15 cellular contexts compared by ENCODE assay signal in the genomic region with DNA sequence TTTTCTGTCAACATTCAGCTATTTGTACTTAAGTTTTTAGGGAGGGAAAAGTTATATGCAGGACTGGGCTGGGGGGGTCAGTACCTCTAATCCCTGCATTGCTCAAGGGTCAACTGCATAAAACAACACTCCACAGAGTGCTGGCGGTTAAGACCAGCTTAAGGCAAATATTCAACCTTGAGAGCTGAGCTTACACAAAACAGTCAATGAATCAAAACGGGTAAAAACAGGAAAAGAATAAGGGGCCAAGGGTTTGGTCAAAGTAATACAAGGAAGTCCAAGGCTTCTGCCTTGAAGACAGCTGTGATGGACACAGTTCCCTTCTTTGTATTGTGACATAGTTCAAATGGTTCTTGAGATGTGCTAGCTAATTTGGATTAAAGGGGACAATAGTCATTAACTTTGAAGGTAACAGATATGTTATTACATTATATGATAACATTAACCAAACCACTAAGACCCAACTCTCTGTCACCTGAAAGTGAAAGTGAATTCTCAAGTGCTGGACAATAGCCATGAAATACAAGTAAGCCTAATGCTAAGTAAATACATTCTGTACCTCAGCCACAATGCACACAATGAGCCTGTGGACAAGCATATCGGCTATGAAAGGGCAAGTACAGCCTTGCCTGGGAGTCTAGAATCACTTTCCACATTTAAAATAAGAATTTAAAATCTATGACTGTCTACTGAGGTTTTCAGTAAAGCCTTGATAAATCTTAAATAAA.
DNase-seq lines count a peak whose midpoint lies in the region; ATAC-seq and TF ChIP-seq lines count a peak whose summit lies in the region.
"Had no signal": no experiment of that assay in that cellular context is flagged by ENCODE, and none has a peak within 500 bp of the region (broad histone marks: within the 10 kb centered on the region; RNA-seq: fewer than 3 reads in every experiment).

No MANE protein-coding gene starts in this region.

- no peak overlapping the region for H3K9ac ChIP-seq in SK-N-SH

- no peaks in the 10 kb centered on the region for H3K9me2 ChIP-seq in SK-N-SH
- H3K9me2 ChIP-seq in GM23338 (ENCODE audit: insufficient read depth) = no peaks in the 10 kb centered on the region

- TF ChIP-seq RAD21 in SK-N-SH (IDR thresholded peaks at IDR 0.05; ENCODE audit: low read length) = no peak

- peaks cover 24% of the 10 kb centered on the region for H3K4me1 Mint-ChIP-seq in GM23338
- no peaks in the 10 kb centered on the region for H3K4me1 Mint-ChIP-seq in stimulated activated naive B cell treated with anti-CD40 and anti-IgM and Interleukin-4, amounts not matched to agents 10 μg/mL and 1 μg/mL and 100 μg/mL, for 72 hours

- no peaks in the 10 kb centered on the region for H3K36me3 ChIP-seq in SK-N-SH (replicated peaks in 1 of 2; ENCODE audit: control insufficient read depth in 1 of 2, insufficient read depth in 2 of 2, low read length in 1 of 2)
- H3K36me3 ChIP-seq in thyroid gland = no peaks in the 10 kb centered on the region
- H3K36me3 ChIP-seq in GM23338 (ENCODE audit: insufficient read depth) = no peaks in the 10 kb centered on the region
- H3K36me3 ChIP-seq: cardiac muscle cell, gastrocnemius medialis had no signal

- H4K20me1 ChIP-seq in SK-N-SH (ENCODE audit: insufficient read depth) (no peaks in the 10 kb centered on the region), GM23338 (replicated peaks; ENCODE audit: insufficient read depth) (no peaks in the 10 kb centered on the region)

- TF ChIP-seq EP300 in SK-N-SH (IDR thresholded peaks at IDR 0.05; ENCODE audit: borderline replicate concordance in 1 of 2, low read depth in 1 of 2, low read length in 1 of 2) = no peak

- H3K4me3 Mint-ChIP-seq in GM23338 = no peak overlapping the region
- no peak overlapping the region for H3K4me3 Mint-ChIP-seq in stimulated activated naive B cell treated with anti-CD40 and anti-IgM and Interleukin-4, amounts not matched to agents 10 μg/mL and 1 μg/mL and 100 μg/mL, for 72 hours

- peaks cover 13% of the 10 kb centered on the region for H3K36me3 Mint-ChIP-seq in GM23338 (ENCODE audit: low read depth)
- no peaks in the 10 kb centered on the region for H3K36me3 Mint-ChIP-seq in stimulated activated naive B cell treated with anti-CD40 and anti-IgM and Interleukin-4, amounts not matched to agents 10 μg/mL and 1 μg/mL and 100 μg/mL, for 72 hours

- ATAC-seq in SK-N-SH treated with all-trans-retinoic acid at 6 μM for 48 hours (no peak), GM23338 (no peak), GM21576 (IDR thresholded peaks at IDR 0.05; ENCODE audit: unreplicated experiment) (no peak)
- no peak for ATAC-seq in stimulated activated naive B cell treated with anti-CD40 and anti-IgM and Interleukin-4, amounts not matched to agents 10 μg/mL and 1 μg/mL and 100 μg/mL, for 72 hours (replicated peaks)
- ATAC-seq: gastrocnemius medialis had no signal

- intact Hi-C loops in thyroid gland (cut with DNase I) = no loop called here

- H3K27me3 ChIP-seq in SK-N-SH (ENCODE audit: insufficient read depth) (no peaks in the 10 kb centered on the region), thyroid gland (no peaks in the 10 kb centered on the region), GM23338 (ENCODE audit: insufficient read depth) (no peaks in the 10 kb centered on the region)
- H3K27me3 ChIP-seq: cardiac muscle cell, gastrocnemius medialis had no signal

- no peaks in the 10 kb centered on the region for H3K27me3 Mint-ChIP-seq in GM23338 (ENCODE audit: insufficient read depth, low read depth, poor library complexity)
- H3K27me3 Mint-ChIP-seq in stimulated activated naive B cell treated with anti-CD40 and anti-IgM and Interleukin-4, amounts not matched to agents 10 μg/mL and 1 μg/mL and 100 μg/mL, for 72 hours = no peaks in the 10 kb centered on the region

- no peak for DNase-seq in SK-N-SH
- DNase-seq in OCI-M1 (lab: John Stamatoyannopoulos, UW) = peak; percentile 59
- peak; percentile 61 for DNase-seq in fibroblast of the aortic adventitia (ENCODE audit: low read depth)
- DNase-seq in thyroid gland = peak; percentile 29 to 32
- no peak for DNase-seq in GM23338 (ENCODE audit: low spot score)
- no peak for DNase-seq in stimulated activated naive B cell treated with anti-CD40 and anti-IgM and Interleukin-4, amounts not matched to agents 10 μg/mL and 1 μg/mL and 100 μg/mL, for 72 hours
- DNase-seq: activated T-cell treated with anti-CD3 and anti-CD28 coated beads, Interleukin-2, amount 50 U/mL, for 1 hour; gastrocnemius medialis; GDM1; H7; NCI-H1436 treated with DMSO at 0.1 percent for 48 hours; right cardiac atrium had no signal

- CTCF ChIA-PET in SK-N-SH (lab: Yijun Ruan, JAX) = interaction anchor here (1.0 kb wide), 1 partner anchor 9 kb away, joined by 3 read pairs; no protein-coding TSS in a partner anchor

- H3K79me2 ChIP-seq in SK-N-SH (ENCODE audit: insufficient read depth) (no peaks in the 10 kb centered on the region), GM23338 (replicated peaks; ENCODE audit: insufficient read depth) (no peaks in the 10 kb centered on the region)

- no peak for TF ChIP-seq CTCF in SK-N-SH (IDR thresholded peaks at IDR 0.05)
- TF ChIP-seq CTCF in fibroblast of the aortic adventitia (IDR thresholded peaks at IDR 0.05; ENCODE audit: insufficient read depth, low read length) = no peak
- TF ChIP-seq CTCF in thyroid gland (IDR thresholded peaks at IDR 0.05) = no peak
- TF ChIP-seq CTCF in GM23338 (conservative IDR thresholded peaks at IDR 0.05; ENCODE audit: low read depth in 2 of 2) = no peak

- H3K9me3 Mint-ChIP-seq in GM23338 = peaks cover 14% of the 10 kb centered on the region; the same call in 2 of the 3 replicates
- peaks cover 7 to 10% of the 10 kb centered on the region in 2 donors for H3K9me3 Mint-ChIP-seq in stimulated activated naive B cell treated with anti-CD40 and anti-IgM and Interleukin-4, amounts not matched to agents 10 μg/mL and 1 μg/mL and 100 μg/mL, for 72 hours

- 51% methylated on average over 3 of the region's 3 CpGs for WGBS in SK-N-SH (ENCODE audit: low lambda C conversion rate)
- 18 to 25% methylated on average over 3 of the region's 3 CpGs for WGBS in thyroid gland, 2 donors

- H3K4me2 ChIP-seq in SK-N-SH = peak overlapping the region; percentile 28; the same call in 1 of the 2 replicates
- H3K4me2 ChIP-seq in GM23338 = no peak overlapping the region

- H3K27ac ChIP-seq in SK-N-SH (ENCODE audit: low read depth in 2 of 2, low read length in 1 of 2) (no peak overlapping the region), thyroid gland (peak overlapping the region; percentile 59 to 85 (median 83)), GM23338 (ENCODE audit: low read depth) (no peak overlapping the region)
- H3K27ac ChIP-seq: cardiac muscle cell had no signal

- TF ChIP-seq POLR2A in thyroid gland (IDR thresholded peaks at IDR 0.05) = no peak

- H3F3A ChIP-seq in SK-N-SH (replicated peaks; ENCODE audit: insufficient read depth) (no peaks in the 10 kb centered on the region), GM23338 (replicated peaks; ENCODE audit: low read depth) (no peaks in the 10 kb centered on the region)

- POLR2A ChIA-PET in SK-N-SH (lab: Yijun Ruan, JAX) = no interaction called here

- no peak overlapping the region for H3K27ac Mint-ChIP-seq in GM23338
- no peak overlapping the region for H3K27ac Mint-ChIP-seq in stimulated activated naive B cell treated with anti-CD40 and anti-IgM and Interleukin-4, amounts not matched to agents 10 μg/mL and 1 μg/mL and 100 μg/mL, for 72 hours

- H2AFZ ChIP-seq in SK-N-SH (ENCODE audit: low read depth) = no peak overlapping the region
- no peak overlapping the region for H2AFZ ChIP-seq in GM23338

- H3K4me3 ChIP-seq in SK-N-SH (ENCODE audit: low read depth in 2 of 2, low read length in 1 of 2) = no peak overlapping the region
- peak overlapping the region; percentile 17 for H3K4me3 ChIP-seq in fibroblast of the aortic adventitia (ENCODE audit: low read depth, low read length)
- no peak overlapping the region for H3K4me3 ChIP-seq in thyroid gland (replicated peaks in 1 of 3)
- H3K4me3 ChIP-seq in GM23338 = no peak overlapping the region
- H3K4me3 ChIP-seq: cardiac muscle cell had no signal

- H3K9me3 ChIP-seq in SK-N-SH (no peaks in the 10 kb centered on the region), thyroid gland (no peaks in the 10 kb centered on the region)
- H3K9me3 ChIP-seq: gastrocnemius medialis had no signal

- no peaks in the 10 kb centered on the region for H3K4me1 ChIP-seq in SK-N-SH (ENCODE audit: control insufficient read depth in 1 of 2, insufficient read depth in 2 of 2, low read depth in 1 of 2, low read length in 1 of 2)
- H3K4me1 ChIP-seq in thyroid gland = peaks cover 26 to 39% of the 10 kb centered on the region in 2 donors
- H3K4me1 ChIP-seq in GM23338 (ENCODE audit: insufficient read depth) = peaks cover 24% of the 10 kb centered on the region
- H3K4me1 ChIP-seq: gastrocnemius medialis had no signal

TF ChIP-seq in SK-N-SH, 30 proteins besides CTCF, POLR2A, EP300 and RAD21 (continues in another document):
- no peak for TF ChIP-seq EZH2phosphoT487 (IDR thresholded peaks at IDR 0.05; ENCODE audit: borderline replicate concordance, low read depth)
- TF ChIP-seq TEAD4 (IDR thresholded peaks at IDR 0.05; ENCODE audit: borderline replicate concordance, insufficient read depth) = no peak
- TF ChIP-seq NFIC (IDR thresholded peaks at IDR 0.05; ENCODE audit: borderline replicate concordance) = no peak
- no peak for TF ChIP-seq ELF1 (IDR thresholded peaks at IDR 0.05)

TF ChIP-seq in GM23338, 12 proteins besides CTCF, POLR2A, EP300 and RAD21 (continues in another document):
- TF ChIP-seq CREB1 (CRISPR knock-in tag; IDR thresholded peaks at IDR 0.05; ENCODE audit: low read depth) (no peak), ZNF114 (CRISPR knock-in tag; IDR thresholded peaks at IDR 0.05) (no peak)

Comparison
In these comparisons a context has a peak if more than half of its experiments do, and no peak if none do; other contexts are left out.
1. DNase-seq: peak in OCI-M1 (single experiment), fibroblast of the aortic adventitia (single experiment) and thyroid gland (2 of 2); none in SK-N-SH (single experiment), GM23338 (single experiment) and stimulated activated naive B cell treated with anti-CD40 and anti-IgM and Interleukin-4, amounts not matched to agents 10 μg/mL and 1 μg/mL and 100 μg/mL, for 72 hours (single experiment).
2. H3K27ac ChIP-seq: peak in thyroid gland (3 of 3); none in SK-N-SH (0 of 2) and GM23338 (single experiment).